In genomic region chr1:27604579-27605299, GRCh38 we compare ENCODE assay signal across 8 cellular contexts. TPM values are rescaled to one million over a fixed set of nuclear protein-coding genes. Genes with fewer than 3 reads are reported as not detected.
A peak's percentile ranks its signal among the peaks of the same experiment; 100 is the strongest.
DNase-seq lines count a peak whose midpoint lies in the region; ATAC-seq and TF ChIP-seq lines count a peak whose summit lies in the region.

No MANE protein-coding gene starts in this region.

- peak overlapping the region; percentile 92 for H3K4me3 Mint-ChIP-seq in stimulated activated naive CD8-positive, alpha-beta T cell treated with anti-CD3 and anti-CD28 coated beads, Interleukin-15, Interleukin-2, amounts not matched to agents 100 ng/mL and 50 ng/mL, for 24 hours

- H3K27ac Mint-ChIP-seq in stimulated activated naive CD8-positive, alpha-beta T cell treated with anti-CD3 and anti-CD28 coated beads, Interleukin-15, Interleukin-2, amounts not matched to agents 100 ng/mL and 50 ng/mL, for 24 hours, result peak overlapping the region; percentile 17

- H3K27ac ChIP-seq in ascending aorta (peak overlapping the region; percentile 89 to 91), lower lobe of right lung (no peak overlapping the region)

- H3K4me1 ChIP-seq in ascending aorta (peaks cover 24 to 26% of the 10 kb centered on the region in 2 donors), lower lobe of right lung (peaks cover 51% of the 10 kb centered on the region)

- TF ChIP-seq CTCF in ascending aorta (IDR thresholded peaks at IDR 0.05) (no peak), lower lobe of right lung (IDR thresholded peaks at IDR 0.05) (no peak)

- no peaks in the 10 kb centered on the region for H3K36me3 Mint-ChIP-seq in stimulated activated naive CD8-positive, alpha-beta T cell treated with anti-CD3 and anti-CD28 coated beads, Interleukin-15, Interleukin-2, amounts not matched to agents 100 ng/mL and 50 ng/mL, for 24 hours (ENCODE audit: low read depth)

- H3K9me3 ChIP-seq in ascending aorta (no peaks in the 10 kb centered on the region), lower lobe of right lung (no peaks in the 10 kb centered on the region)

- H3K27me3 Mint-ChIP-seq in stimulated activated naive CD8-positive, alpha-beta T cell treated with anti-CD3 and anti-CD28 coated beads, Interleukin-15, Interleukin-2, amounts not matched to agents 100 ng/mL and 50 ng/mL, for 24 hours, result no peaks in the 10 kb centered on the region

- peaks cover 29% of the 10 kb centered on the region for H3K4me1 Mint-ChIP-seq in stimulated activated naive CD8-positive, alpha-beta T cell treated with anti-CD3 and anti-CD28 coated beads, Interleukin-15, Interleukin-2, amounts not matched to agents 100 ng/mL and 50 ng/mL, for 24 hours (ENCODE audit: low read depth)

- H3K9me3 Mint-ChIP-seq in stimulated activated naive CD8-positive, alpha-beta T cell treated with anti-CD3 and anti-CD28 coated beads, Interleukin-15, Interleukin-2, amounts not matched to agents 100 ng/mL and 50 ng/mL, for 24 hours, result no peaks in the 10 kb centered on the region

- H3K4me3 ChIP-seq in ascending aorta (peak overlapping the region; percentile 74 to 91), lower lobe of right lung (peak overlapping the region; percentile 89)

- no peak for DNase-seq in stimulated activated naive CD8-positive, alpha-beta T cell treated with anti-CD3 and anti-CD28 coated beads, Interleukin-15, Interleukin-2, amounts not matched to agents 100 U/mL and 50 U/mL, for 24 hours
- DNase-seq in ascending aorta (ENCODE audit: low spot score in 2 of 2) (no peak), lower lobe of right lung (no peak), left colon (no peak), DMS153 (lab: John Stamatoyannopoulos, UW) (no peak), COR-L47 (lab: John Stamatoyannopoulos, UW) (no peak), dermis blood vessel endothelial cell (no peak)

- H3K27me3 ChIP-seq in ascending aorta (no peaks in the 10 kb centered on the region), lower lobe of right lung (ENCODE audit: low read depth) (no peaks in the 10 kb centered on the region)

- intact Hi-C loops in ascending aorta (cut with DNase I), result loop anchor here (1.0 to 5.0 kb wide), 4 partner anchors 47 to 304 kb away; partner anchors contain the start of gene WASF2
- intact Hi-C loops in lower lobe of right lung (cut with DNase I), result loop anchor here (5.0 kb wide), 1 partner anchor 58 kb away; no protein-coding TSS in a partner anchor
- intact Hi-C loops in left colon (cut with DNase I, micrococcal nuclease), result loop anchor here (5.0 to 10.0 kb wide), 5 partner anchors 47 to 212 kb away; partner anchors contain the start of gene GPR3 (in 2 of the 2)

- H3K36me3 ChIP-seq in ascending aorta, result no peaks in the 10 kb centered on the region
- H3K36me3 ChIP-seq in lower lobe of right lung, result no peaks in the 10 kb centered on the region

- no peak for ATAC-seq in stimulated activated naive CD8-positive, alpha-beta T cell treated with anti-CD3 and anti-CD28 coated beads, Interleukin-15, Interleukin-2, amounts not matched to agents 100 U/mL and 50 U/mL, for 24 hours
- ATAC-seq in lower lobe of right lung, result no peak
- no peak for ATAC-seq in left colon

RNA-seq across cellular contexts. Expression of gene AHDC1, which starts 0.8 kb away (rescaled TPM):
- total RNA-seq in ascending aorta, result 205 TPM
- 23.7 TPM for total RNA-seq in lower lobe of right lung
- total RNA-seq in left colon, result 10 to 100 TPM; 21.5 to 25.2 TPM
- total RNA-seq in dermis blood vessel endothelial cell, result 7.1 and 16.0 TPM in 2 replicates

RNA-seq across cellular contexts. Expression of gene FGR, which starts 30.2 kb away (rescaled TPM):
- total RNA-seq in ascending aorta (10.4 TPM), lower lobe of right lung (193 TPM), left colon (1 to 10 TPM; 1.6 to 2.2 TPM), dermis blood vessel endothelial cell (0.74 and 1.2 TPM in 2 replicates)

Comparison
In these comparisons a context has a peak if more than half of its experiments do, and no peak if none do; other contexts are left out.
1. RNA of gene FGR, which starts 30.2 kb away (total RNA-seq): 193 TPM in lower lobe of right lung (single experiment); 10.4 TPM in ascending aorta (single experiment), 1.6 to 2.2 TPM in left colon and 0.74 to 1.2 TPM in dermis blood vessel endothelial cell; every median in the first group is over 10 times any median in the second.